Comparison of ENCODE assay signal across 13 cellular contexts in genomic region chr7:112390167-112390566, GRCh38.
"Had no signal": no experiment of that assay in that cellular context is flagged by ENCODE, and none has a peak within 500 bp of the region (broad histone marks: within the 10 kb centered on the region; RNA-seq: fewer than 3 reads in every experiment).

No MANE protein-coding gene starts in this region.

- H3K27me3 Mint-ChIP-seq: activated T-helper 17 cell treated with anti-CD3 and anti-CD28 coated beads, Interleukin-2, amount 50 U/mL, for 72 hours; stimulated activated naive CD8-positive, alpha-beta T cell treated with anti-CD3 and anti-CD28 coated beads, Interleukin-15, amount 100 ng/mL, for 72 hours had no signal

- ATAC-seq: activated T-helper 17 cell treated with anti-CD3 and anti-CD28 coated beads, Interleukin-2, amount 50 U/mL, for 72 hours; sciatic nerve had no signal

- H3K36me3 ChIP-seq: left lung, spleen, upper lobe of left lung had no signal

- H3K4me3 Mint-ChIP-seq: activated naive CD4-positive, alpha-beta T cell treated with anti-CD3 and anti-CD28 coated beads for 36 hours had no signal

- FAIRE-seq: kidney had no signal

- DNase-seq: activated CD4-positive, alpha-beta T cell treated with anti-CD3 and anti-CD28 coated beads for 1 hour; activated CD4-positive, alpha-beta T cell treated with anti-CD3 and anti-CD28 coated beads, Interleukin-2, amount 50 U/mL, for 4 hours; activated naive CD4-positive, alpha-beta T cell treated with anti-CD3 and anti-CD28 coated beads for 36 hours; activated T-cell treated with anti-CD3 and anti-CD28 coated beads for 4 hours; kidney; left lung; naive B cell; spleen; stimulated activated naive CD8-positive, alpha-beta T cell treated with anti-CD3 and anti-CD28 coated beads, Interleukin-15, amount 100 ng/mL, for 72 hours; T-helper 1 cell; upper lobe of left lung had no signal

- H3K27me3 ChIP-seq: left lung, spleen, upper lobe of left lung had no signal

- H3K36me3 Mint-ChIP-seq: naive B cell had no signal

- H3K9me3 ChIP-seq: left lung, spleen, upper lobe of left lung had no signal

- H3K27ac Mint-ChIP-seq: activated naive CD4-positive, alpha-beta T cell treated with anti-CD3 and anti-CD28 coated beads for 36 hours; stimulated activated naive CD8-positive, alpha-beta T cell treated with anti-CD3 and anti-CD28 coated beads, Interleukin-15, amount 100 ng/mL, for 72 hours had no signal

- H3K9me3 Mint-ChIP-seq: activated naive CD4-positive, alpha-beta T cell treated with anti-CD3 and anti-CD28 coated beads for 36 hours; activated T-helper 17 cell treated with anti-CD3 and anti-CD28 coated beads, Interleukin-2, amount 50 U/mL, for 72 hours; naive B cell; stimulated activated naive CD8-positive, alpha-beta T cell treated with anti-CD3 and anti-CD28 coated beads, Interleukin-15, amount 100 ng/mL, for 72 hours had no signal
